Comparison of ENCODE assay signal across 1 cellular context in genomic region chr19:39599116-39599515, GRCh38.
TF ChIP-seq lines count a peak whose summit lies in the region.

No MANE protein-coding gene starts in this region.

TF ChIP-seq in K562, 482 proteins besides CTCF, POLR2A, EP300 and RAD21 (continues in another document):
- TF ChIP-seq MTA1 (IDR thresholded peaks at IDR 0.05; ENCODE audit: borderline replicate concordance) (no peak), MIER1 (IDR thresholded peaks at IDR 0.05; ENCODE audit: low read depth) (peak; percentile 92), ZNF23 (CRISPR knock-in tag; IDR thresholded peaks at IDR 0.05) (no peak), E2F4 (CRISPR knock-in tag; IDR thresholded peaks at IDR 0.05; ENCODE audit: low read depth) (no peak), NR2F6 (CRISPR knock-in tag; IDR thresholded peaks at IDR 0.05) (no peak), MAX (CRISPR knock-in tag; IDR thresholded peaks at IDR 0.05) (no peak), AFF1 (IDR thresholded peaks at IDR 0.05; ENCODE audit: low read depth in 1 of 2, partially characterized antibody in 2 of 2) (peak in 1 of 2 experiments; percentile 62), DPF2 (IDR thresholded peaks at IDR 0.05) (no peak), POLR2G (IDR thresholded peaks at IDR 0.05; ENCODE audit: low read depth, low read length) (no peak), RNF219 (CRISPR knock-in tag; IDR thresholded peaks at IDR 0.05) (no peak), HLTF (IDR thresholded peaks at IDR 0.05) (no peak), PREB (CRISPR knock-in tag; IDR thresholded peaks at IDR 0.05) (no peak), E2F6 (IDR thresholded peaks at IDR 0.05; ENCODE audit: borderline replicate concordance in 1 of 2, extremely low read depth in 1 of 2, insufficient read depth in 1 of 2, insufficient read length in 1 of 2, low read depth in 1 of 2, low read length in 1 of 2, poor library complexity in 1 of 2, severe bottlenecking in 1 of 2) (no peak), ELK1 (CRISPR knock-in tag; IDR thresholded peaks at IDR 0.05) (no peak), TEAD4 (IDR thresholded peaks at IDR 0.05; ENCODE audit: low read length) (no peak), TEAD4 (CRISPR knock-in tag; IDR thresholded peaks at IDR 0.05; ENCODE audit: borderline replicate concordance) (no peak), MLLT1 (IDR thresholded peaks at IDR 0.05) (no peak), EWSR1 (IDR thresholded peaks at IDR 0.05; ENCODE audit: borderline replicate concordance, low read depth, partially characterized antibody) (no peak), CGGBP1 (CRISPR knock-in tag; IDR thresholded peaks at IDR 0.05) (no peak), GTF2A2 (tag; IDR thresholded peaks at IDR 0.05) (no peak), RAD51 (IDR thresholded peaks at IDR 0.05; ENCODE audit: borderline replicate concordance, low read depth) (no peak), SNAPC5 (CRISPR knock-in tag; IDR thresholded peaks at IDR 0.05) (no peak), ZNF766 (CRISPR knock-in tag; conservative IDR thresholded peaks at IDR 0.05) (0 out of 2 replicates have a peak, but pooled peaks have one; percentile 37), ZNF668 (CRISPR knock-in tag; IDR thresholded peaks at IDR 0.05) (no peak), EHMT2 (IDR thresholded peaks at IDR 0.05) (peak; percentile 98), NFRKB (IDR thresholded peaks at IDR 0.05; ENCODE audit: low read depth) (no peak), ZNF408 (CRISPR knock-in tag; IDR thresholded peaks at IDR 0.05; ENCODE audit: low read depth) (no peak), VEZF1 (CRISPR knock-in tag; IDR thresholded peaks at IDR 0.05) (no peak), FOXJ2 (tag; IDR thresholded peaks at IDR 0.05) (no peak), ZNF589 (CRISPR knock-in tag; IDR thresholded peaks at IDR 0.05; ENCODE audit: low read depth) (peak; percentile 36; the same call in 1 of the 2 replicates), ZNF511 (CRISPR knock-in tag; IDR thresholded peaks at IDR 0.05) (no peak), FOXP4 (CRISPR knock-in tag; IDR thresholded peaks at IDR 0.05; ENCODE audit: borderline replicate concordance) (no peak), REST (CRISPR knock-in tag; IDR thresholded peaks at IDR 0.05; ENCODE audit: low read depth) (peak; percentile 93)
